ENCODE assay signal across 1 cellular context in genomic region chr13:28273919-28274318, GRCh38.
TF ChIP-seq lines count a peak whose summit lies in the region.

No MANE protein-coding gene starts in this region.

TF ChIP-seq in SK-N-SH treated with all-trans-retinoic acid at 6 μM for 48 hours, 23 proteins besides CTCF, POLR2A, EP300 and RAD21 (continued from another document):
- no peak for TF ChIP-seq RARB (CRISPR knock-in tag; IDR thresholded peaks at IDR 0.05)
